ENCODE assay signal across 32 cellular contexts in the genomic region with DNA sequence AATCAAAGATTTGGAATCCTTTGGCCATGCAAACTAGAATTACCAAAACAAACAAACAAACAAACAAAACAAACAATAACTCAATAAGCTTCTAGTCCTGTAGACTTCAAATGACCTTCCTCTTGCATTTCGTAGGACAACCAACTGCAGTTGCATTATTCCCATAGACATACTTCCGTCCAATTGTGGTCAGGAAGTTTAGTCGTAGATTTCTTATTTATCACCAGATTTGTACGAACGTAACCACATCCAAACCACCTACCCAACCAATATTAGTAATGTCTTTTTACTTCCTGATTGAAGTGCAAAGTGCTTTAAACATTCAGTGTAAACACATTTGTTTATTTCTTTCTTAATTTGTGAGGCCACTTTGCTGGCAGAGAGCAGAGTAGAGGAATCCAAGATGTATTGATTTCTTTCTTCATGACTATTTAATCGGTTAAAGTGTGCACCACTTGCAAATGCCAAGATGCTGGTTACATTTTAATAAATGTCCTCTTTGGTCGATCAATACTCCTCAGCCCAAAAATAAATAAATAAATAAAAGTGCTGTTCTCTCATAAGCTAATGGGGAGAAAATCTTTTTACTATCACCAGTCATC.
"Had no signal": no experiment of that assay in that cellular context is flagged by ENCODE, and none has a peak within 500 bp of the region (broad histone marks: within the 10 kb centered on the region; RNA-seq: fewer than 3 reads in every experiment).

No MANE protein-coding gene starts in this region.

- H3K4me3 ChIP-seq: adrenal gland, breast epithelium had no signal

- H3K27me3 ChIP-seq: adrenal gland, breast epithelium had no signal

- ATAC-seq: activated CD8-positive, alpha-beta T cell treated with anti-CD3 and anti-CD28 coated beads for 36 hours; activated naive CD4-positive, alpha-beta T cell treated with anti-CD3 and anti-CD28 coated beads, Interleukin-2, amount 50 U/mL, for 72 hours; activated T-cell treated with anti-CD3 and anti-CD28 coated beads, Interleukin-2, amount 50 U/mL, for 4 hours; activated T-cell treated with anti-CD3 and anti-CD28 coated beads, Interleukin-2, amount 50 U/mL, for 72 hours; activated T-helper 17 cell treated with anti-CD3 and anti-CD28 coated beads, Interleukin-2, amount 50 U/mL, for 72 hours had no signal

- H3K27ac ChIP-seq: adrenal gland, breast epithelium, VCaP had no signal

- H3K36me3 ChIP-seq: adrenal gland, breast epithelium had no signal

- H3K4me1 ChIP-seq: adrenal gland, breast epithelium had no signal

- FAIRE-seq: astrocyte, TTC549 had no signal

- DNase-seq: activated B cell treated with CpG ODN at 0.5 μM for 24 hours; activated CD4-positive, alpha-beta memory T cell treated with anti-CD3 and anti-CD28 coated beads for 36 hours; activated CD4-positive, alpha-beta T cell treated with anti-CD3 and anti-CD28 coated beads for 4 hours; activated CD4-positive, alpha-beta T cell treated with anti-CD3 and anti-CD28 coated beads, Interleukin-2, amount 10 ng/mL, durations not matched to agents 24 days and 14 days; activated CD4-positive, alpha-beta T cell treated with anti-CD3 and anti-CD28 coated beads, Interleukin-2, amount 50 U/mL, for 1 hour; activated CD4-positive, alpha-beta T cell treated with anti-CD3 and anti-CD28 coated beads, Interleukin-2, amount 50 U/mL, for 4 hours; activated CD4-positive, CD25-positive, alpha-beta regulatory T cell treated with anti-CD3 and anti-CD28 coated beads, Interleukin-2, amount 50 U/mL, for 72 hours; activated CD8-positive, alpha-beta memory T cell treated with anti-CD3 and anti-CD28 coated beads, Interleukin-2, amount 50 U/mL, for 4 hours; activated CD8-positive, alpha-beta T cell treated with anti-CD3 and anti-CD28 coated beads for 36 hours; activated effector memory CD4-positive, alpha-beta T cell treated with anti-CD3 and anti-CD28 coated beads, Interleukin-2, amount 50 U/mL, for 16 hours; activated gamma-delta T cell treated with Interleukin-2 at 50 U/mL for 16 hours; activated naive CD4-positive, alpha-beta T cell; activated naive CD4-positive, alpha-beta T cell treated with anti-CD3 and anti-CD28 coated beads for 36 hours; activated naive CD4-positive, alpha-beta T cell treated with anti-CD3 and anti-CD28 coated beads, Interleukin-2, amount 50 U/mL, for 16 hours; activated naive CD8-positive, alpha-beta T cell treated with anti-CD3 and anti-CD28 coated beads for 36 hours; activated T-cell treated with anti-CD3 and anti-CD28 coated beads for 4 hours; activated T-cell treated with anti-CD3 and anti-CD28 coated beads, Interleukin-2, amount 50 U/mL, for 1 hour; activated T-cell treated with anti-CD3 and anti-CD28 coated beads, Interleukin-2, amount 50 U/mL, for 4 hours; activated T-cell treated with anti-CD3 and anti-CD28 coated beads, Interleukin-2, amount 50 U/mL, for 72 hours; adrenal gland; amniotic stem cell; aorta; central memory CD4-positive, alpha-beta T cell; T-helper 1 cell; T-helper 2 cell; T-helper 9 cell had no signal

- H3K9me3 ChIP-seq: adrenal gland had no signal
